In genomic region chr18:45664824-45665763, GRCh38 we compare ENCODE assay signal across 9 cellular contexts. TPM values are rescaled to one million over a fixed set of nuclear protein-coding genes. Genes with fewer than 3 reads are reported as not detected.
DNase-seq lines count a peak whose midpoint lies in the region; ATAC-seq and TF ChIP-seq lines count a peak whose summit lies in the region.
"Had no signal": no experiment of that assay in that cellular context is flagged by ENCODE, and none has a peak within 500 bp of the region (broad histone marks: within the 10 kb centered on the region; RNA-seq: fewer than 3 reads in every experiment).

No MANE protein-coding gene starts in this region.

- no peaks in the 10 kb centered on the region for H4K20me1 ChIP-seq in DOHH2 (ENCODE audit: control insufficient read depth, insufficient read depth, low read depth, low read length)
- H4K20me1 ChIP-seq in smooth muscle cell (ENCODE audit: low read depth), result no peaks in the 10 kb centered on the region

- H3F3A ChIP-seq in DOHH2 (ENCODE audit: control insufficient read depth, insufficient read depth), result no peaks in the 10 kb centered on the region
- H3F3A ChIP-seq in smooth muscle cell (ENCODE audit: low read depth), result no peaks in the 10 kb centered on the region

- no peak overlapping the region for H2AFZ ChIP-seq in smooth muscle cell (ENCODE audit: low read depth)

- ATAC-seq in GM21717 (IDR thresholded peaks at IDR 0.05; ENCODE audit: unreplicated experiment), result no peak

- no peaks in the 10 kb centered on the region for H3K79me2 ChIP-seq in DOHH2 (ENCODE audit: control insufficient read depth, low read length)
- H3K79me2 ChIP-seq in smooth muscle cell (ENCODE audit: low read depth), result no peaks in the 10 kb centered on the region

- H3K27ac ChIP-seq in DOHH2 (ENCODE audit: low read depth, low read length), result no peak overlapping the region
- H3K27ac ChIP-seq in smooth muscle cell (ENCODE audit: low read depth), result no peak overlapping the region
- H3K27ac ChIP-seq: epithelial cell of prostate had no signal

- WGBS in smooth muscle cell (ENCODE audit: low lambda C conversion rate), result 36% methylated on average over 6 of the region's 6 CpGs

- H3K4me1 ChIP-seq in DOHH2 (ENCODE audit: control insufficient read depth, low read length), result peaks cover 18% of the 10 kb centered on the region
- H3K4me1 ChIP-seq in HAP-1, result no peaks in the 10 kb centered on the region
- H3K4me1 ChIP-seq in smooth muscle cell (ENCODE audit: low read depth), result no peaks in the 10 kb centered on the region

- in situ Hi-C loops in HAP-1 (cut with MboI; ENCODE audit: low sequenced_read_pairs), result no loop called here

- H3K27me3 ChIP-seq in DOHH2 (ENCODE audit: control insufficient read depth, low read length), result 0 out of 2 replicates have a peak, but pooled peaks cover 3% of the 10 kb centered on the region
- no peaks in the 10 kb centered on the region for H3K27me3 ChIP-seq in HAP-1 (ENCODE audit: low read depth)
- no peaks in the 10 kb centered on the region for H3K27me3 ChIP-seq in smooth muscle cell (ENCODE audit: low read depth)

- TF ChIP-seq CTCF in DOHH2 (IDR thresholded peaks at IDR 0.05; ENCODE audit: low read depth, low read length, poor library complexity, severe bottlenecking) (peak; percentile 77), smooth muscle cell (IDR thresholded peaks at IDR 0.05; ENCODE audit: borderline replicate concordance, insufficient read depth, poor library complexity, severe bottlenecking) (peak; percentile 92)

- H3K9me2 ChIP-seq in DOHH2 (replicated peaks; ENCODE audit: control insufficient read depth, low read length), result no peaks in the 10 kb centered on the region

- H3K4me2 ChIP-seq in DOHH2 (ENCODE audit: low read length) (no peak overlapping the region), smooth muscle cell (no peak overlapping the region)

- no peaks in the 10 kb centered on the region for H3K9me3 ChIP-seq in DOHH2 (ENCODE audit: control insufficient read depth, insufficient read depth, low read length)
- no peaks in the 10 kb centered on the region for H3K9me3 ChIP-seq in HAP-1
- no peaks in the 10 kb centered on the region for H3K9me3 ChIP-seq in smooth muscle cell (replicated peaks; ENCODE audit: low read depth)

- DNase-seq in HAP-1 (ENCODE audit: low spot score in 2 of 2) (peak; percentile 37 to 70), NCI-H1092 treated with DMSO at 0.1 percent for 48 hours (lab: John Stamatoyannopoulos, UW) (peak; percentile 76), T1000 (lab: John Stamatoyannopoulos, UW) (peak; percentile 19), astrocyte of the hippocampus (ENCODE audit: low read depth, low spot score) (peak; percentile 80), hippocampal formation (lab: John Stamatoyannopoulos, UW) (peak; percentile 6 to 57), smooth muscle cell (lab: John Stamatoyannopoulos, UW; ENCODE audit: unreplicated experiment) (no peak)

- no peaks in the 10 kb centered on the region for H3K36me3 ChIP-seq in DOHH2 (ENCODE audit: control insufficient read depth, low read length)
- H3K36me3 ChIP-seq in HAP-1 (replicated peaks), result no peaks in the 10 kb centered on the region
- H3K36me3 ChIP-seq in smooth muscle cell (ENCODE audit: low read depth), result no peaks in the 10 kb centered on the region

- no peak overlapping the region for H3K9ac ChIP-seq in smooth muscle cell (ENCODE audit: low read depth)

- H3K4me3 ChIP-seq in DOHH2 (ENCODE audit: low read length) (no peak overlapping the region), HAP-1 (no peak overlapping the region), smooth muscle cell (no peak overlapping the region)

RNA-seq across cellular contexts. Expression of gene SLC14A2, which starts 49.8 kb away (rescaled TPM):
- total RNA-seq in smooth muscle cell, result 0.22 TPM in 2 replicates
- polyA plus RNA-seq in smooth muscle cell, result not detected in 2 replicates

RNA-seq across cellular contexts. Expression of gene SLC14A1, which starts 58.9 kb away (rescaled TPM):
- 24.7 and 37.9 TPM in 2 replicates for total RNA-seq in smooth muscle cell
- polyA plus RNA-seq in smooth muscle cell, result 13.6 and 20.0 TPM in 2 replicates
